ENCODE assay signal across 17 cellular contexts in the genomic region with DNA sequence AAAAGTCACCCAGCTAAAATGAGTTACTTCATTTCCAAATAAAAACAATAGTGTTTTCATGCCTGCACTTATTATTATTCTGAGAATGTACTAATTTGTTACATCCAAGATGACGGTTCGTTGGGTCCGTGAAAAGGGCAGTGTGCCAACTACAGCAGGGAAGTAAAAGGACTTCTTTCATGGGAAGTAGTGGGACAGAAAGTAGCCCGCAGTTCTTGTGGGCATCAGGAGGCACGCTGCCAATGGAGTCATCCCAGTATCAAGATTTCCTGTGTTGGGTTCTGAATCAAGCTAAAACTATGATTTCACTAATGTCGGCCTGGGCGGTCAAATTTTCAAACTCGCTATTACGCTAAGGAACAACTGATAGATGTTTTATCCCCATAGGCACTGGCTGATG.
A peak's percentile ranks its signal among the peaks of the same experiment; 100 is the strongest.
DNase-seq lines count a peak whose midpoint lies in the region; ATAC-seq and TF ChIP-seq lines count a peak whose summit lies in the region.
"Had no signal": no experiment of that assay in that cellular context is flagged by ENCODE, and none has a peak within 500 bp of the region (broad histone marks: within the 10 kb centered on the region; RNA-seq: fewer than 3 reads in every experiment).

No MANE protein-coding gene starts in this region.

- no peak overlapping the region for H2AFZ ChIP-seq in H9 (ENCODE audit: low read length)

- H2BK15ac ChIP-seq in H9 (ENCODE audit: low read depth, low read length), result no peak overlapping the region

- no CpG with 5 or more reads among the region's 9 CpGs for WGBS in H9 (ENCODE audit: extremely low coverage, insufficient read length, low lambda C conversion rate)

- no peaks in the 10 kb centered on the region for H3K27me3 ChIP-seq in H9 (ENCODE audit: insufficient read depth, low read length)
- H3K27me3 ChIP-seq: esophagus squamous epithelium, neutrophil had no signal

- no peak overlapping the region for H2BK20ac ChIP-seq in H9 (ENCODE audit: low read depth, low read length, poor library complexity, severe bottlenecking)

- H2BK5ac ChIP-seq in H9 (ENCODE audit: insufficient read length, low read length), result no peak overlapping the region

- H2BK12ac ChIP-seq in H9 (ENCODE audit: insufficient read length, low read depth, low read length), result no peak overlapping the region

- no peak overlapping the region for H3K56ac ChIP-seq in H9 (ENCODE audit: insufficient read length, low read depth, low read length)

- peaks cover 20 to 24% of the 10 kb centered on the region in 2 experiments for H3K4me1 Mint-ChIP-seq in H9
- no peaks in the 10 kb centered on the region for H3K4me1 Mint-ChIP-seq in stimulated activated memory B cell treated with anti-CD40 and anti-IgM and Interleukin-4, amounts not matched to agents 10 μg/mL and 1 μg/mL and 100 μg/mL, for 72 hours

- H3K4ac ChIP-seq in H9 (ENCODE audit: low read depth, low read length), result no peak overlapping the region

- H3K27ac Mint-ChIP-seq in H9, result no peak overlapping the region
- H3K27ac Mint-ChIP-seq in stimulated activated memory B cell treated with anti-CD40 and anti-IgM and Interleukin-4, amounts not matched to agents 10 μg/mL and 1 μg/mL and 100 μg/mL, for 72 hours, result no peak overlapping the region

- no peaks in the 10 kb centered on the region for H3K79me2 ChIP-seq in H9 (ENCODE audit: insufficient read depth, low read length)

- TF ChIP-seq CTCF in H9 (conservative IDR thresholded peaks at IDR 0.05), result no peak
- TF ChIP-seq CTCF in foreskin fibroblast (IDR thresholded peaks at IDR 0.05; ENCODE audit: low read depth, low read length), result no peak

- no peaks in the 10 kb centered on the region for H3K79me1 ChIP-seq in H9 (ENCODE audit: insufficient read depth, low read depth, low read length, poor library complexity, severe bottlenecking)

- H3K4me1 ChIP-seq in H9 (ENCODE audit: insufficient read depth, low read length), result no peaks in the 10 kb centered on the region
- H3K4me1 ChIP-seq: esophagus squamous epithelium had no signal

- no peaks in the 10 kb centered on the region for H3K23me2 ChIP-seq in H9 (ENCODE audit: insufficient read length, low read depth, low read length, poor library complexity, severe bottlenecking)

- H2AK5ac ChIP-seq in H9 (ENCODE audit: insufficient read length, low read length), result no peak overlapping the region

- no peak overlapping the region for H2BK120ac ChIP-seq in H9 (ENCODE audit: low read depth, low read length, poor library complexity, severe bottlenecking)

- H3K14ac ChIP-seq in H9 (ENCODE audit: insufficient read depth, low read length), result no peak overlapping the region

- no peaks in the 10 kb centered on the region for H3K27me3 Mint-ChIP-seq in H9 (ENCODE audit: low read depth)
- no peaks in the 10 kb centered on the region for H3K27me3 Mint-ChIP-seq in stimulated activated memory B cell treated with anti-CD40 and anti-IgM and Interleukin-4, amounts not matched to agents 10 μg/mL and 1 μg/mL and 100 μg/mL, for 72 hours

- H3K23ac ChIP-seq in H9 (ENCODE audit: insufficient read length, low read depth, low read length), result no peak overlapping the region

- no peak overlapping the region for H3K4me3 Mint-ChIP-seq in H9
- H3K4me3 Mint-ChIP-seq in stimulated activated memory B cell treated with anti-CD40 and anti-IgM and Interleukin-4, amounts not matched to agents 10 μg/mL and 1 μg/mL and 100 μg/mL, for 72 hours, result no peak overlapping the region

- H3K4me3 ChIP-seq in foreskin fibroblast (ENCODE audit: low read depth in 1 of 2, low read length in 2 of 2), result no peak overlapping the region
- H3K4me3 ChIP-seq: esophagus squamous epithelium had no signal

- H4K91ac ChIP-seq in H9 (ENCODE audit: insufficient read length, low read depth, low read length), result no peak overlapping the region

- H3K18ac ChIP-seq in H9 (ENCODE audit: insufficient read length, low read depth, low read length), result no peak overlapping the region

- H3T11ph ChIP-seq in H9 (ENCODE audit: low read length), result no peak overlapping the region

- no peak overlapping the region for H3K4me2 ChIP-seq in H9 (ENCODE audit: insufficient read depth, insufficient read length, low read length)

- no peaks in the 10 kb centered on the region for H3K36me3 Mint-ChIP-seq in H9 (ENCODE audit: insufficient read depth in 1 of 3, low read depth in 3 of 3)
- H3K36me3 Mint-ChIP-seq in stimulated activated memory B cell treated with anti-CD40 and anti-IgM and Interleukin-4, amounts not matched to agents 10 μg/mL and 1 μg/mL and 100 μg/mL, for 72 hours, result no peaks in the 10 kb centered on the region

- H3K9me3 ChIP-seq in H9 (ENCODE audit: control insufficient read depth, low read depth, low read length), result no peaks in the 10 kb centered on the region
- H3K9me3 ChIP-seq: esophagus squamous epithelium, neutrophil had no signal

- DNase-seq in H4 (ENCODE audit: low spot score), result peak; percentile 78
- DNase-seq in amygdala (lab: John Stamatoyannopoulos, UW), result peak; percentile 18 to 96 (median 83)
- peak; percentile 99 for DNase-seq in foreskin melanocyte
- peak; percentile 99 for DNase-seq in putamen (ENCODE audit: low spot score)
- DNase-seq in H9, result no peak
- no peak for DNase-seq in foreskin fibroblast
- DNase-seq: activated CD4-positive, alpha-beta T cell treated with anti-CD3 and anti-CD28 coated beads, Interleukin-2, amount 50 U/mL, for 1 hour; activated naive CD4-positive, alpha-beta T cell; Calu3; esophagus squamous epithelium; kidney glomerular epithelial cell; NCI-H748 treated with DMSO at 0.1 percent for 48 hours; PC-3; stimulated activated CD4-positive, alpha-beta T cell treated with anti-CD3 and anti-CD28 coated beads, Interleukin-2, amount 100 ng/mL, for 48 hours had no signal

- no peaks in the 10 kb centered on the region for H4K20me1 ChIP-seq in H9 (ENCODE audit: control insufficient read depth, insufficient read depth, insufficient read length)

- no peak overlapping the region for H3K27ac ChIP-seq in H9 (ENCODE audit: insufficient read length, low read depth, low read length)
- H3K27ac ChIP-seq: esophagus squamous epithelium, neutrophil had no signal

- no peak for ATAC-seq in stimulated activated memory B cell treated with anti-CD40 and anti-IgM and Interleukin-4, amounts not matched to agents 10 μg/mL and 1 μg/mL and 100 μg/mL, for 72 hours
- ATAC-seq in HG02678 (IDR thresholded peaks at IDR 0.05; ENCODE audit: unreplicated experiment), result no peak
- ATAC-seq: PC-3 had no signal

- H4K5ac ChIP-seq in H9 (ENCODE audit: insufficient read length, low read depth, low read length), result no peak overlapping the region

- H4K8ac ChIP-seq in H9 (replicated peaks; ENCODE audit: insufficient read length, low read depth, low read length), result no peak overlapping the region

- no peaks in the 10 kb centered on the region for H3K9me3 Mint-ChIP-seq in H9
- no peaks in the 10 kb centered on the region for H3K9me3 Mint-ChIP-seq in stimulated activated memory B cell treated with anti-CD40 and anti-IgM and Interleukin-4, amounts not matched to agents 10 μg/mL and 1 μg/mL and 100 μg/mL, for 72 hours

- no peak overlapping the region for H3K9ac ChIP-seq in H9 (ENCODE audit: extremely low read depth, insufficient read length, low read length)

Comparison
In these comparisons a context has a peak if more than half of its experiments do, and no peak if none do; other contexts are left out.
1. DNase-seq: peak in H4 (single experiment), amygdala (56 of 56), foreskin melanocyte (single experiment) and putamen (single experiment); none in H9 (single experiment) and foreskin fibroblast (0 of 2).